In genomic region chr12:6921996-6922935, GRCh38 we compare ENCODE assay signal across 13 cellular contexts. TPM values are rescaled to one million over a fixed set of nuclear protein-coding genes. Genes with fewer than 3 reads are reported as not detected.
DNase-seq lines count a peak whose midpoint lies in the region; ATAC-seq, FAIRE-seq and TF ChIP-seq lines count a peak whose summit lies in the region.
"Had no signal": no experiment of that assay in that cellular context is flagged by ENCODE, and none has a peak within 500 bp of the region (broad histone marks: within the 10 kb centered on the region; RNA-seq: fewer than 3 reads in every experiment).

No MANE protein-coding gene starts in this region.

- peaks cover 13 to 33% (median 20%) of the 10 kb centered on the region in 4 donors for H3K4me1 Mint-ChIP-seq in CD4-positive, alpha-beta memory T cell
- peaks cover 50% of the 10 kb centered on the region for H3K4me1 Mint-ChIP-seq in neural crest cell
- peaks cover 15 to 26% (median 20%) of the 10 kb centered on the region in 3 donors for H3K4me1 Mint-ChIP-seq in CD8-positive, alpha-beta memory T cell

- POLR2A ChIA-PET in CD4-positive, alpha-beta memory T cell (lab: Charles Lee; ENCODE audit: partially characterized antibody) = interaction anchor here (0.7 to 8.2 kb wide), 4 partner anchors 8 to 49 kb away, joined by 3 to 154 read pairs (median 4); partner anchors contain the start of gene SPSB2
- POLR2A ChIA-PET in CD8-positive, alpha-beta memory T cell (lab: Charles Lee) = no interaction called here

- H3K9me3 Mint-ChIP-seq in CD4-positive, alpha-beta memory T cell = peaks cover 0 to 2% (median 0%) of the 10 kb centered on the region in 8 donors
- H3K9me3 Mint-ChIP-seq in neural crest cell = no peaks in the 10 kb centered on the region
- H3K9me3 Mint-ChIP-seq in CD8-positive, alpha-beta memory T cell = no peaks in the 10 kb centered on the region
- H3K9me3 Mint-ChIP-seq: activated CD4-positive, alpha-beta T cell treated with anti-CD3 and anti-CD28 coated beads, Interleukin-2, amount 10 ng/mL, durations not matched to agents 24 days and 14 days; activated naive CD4-positive, alpha-beta T cell treated with anti-CD3 and anti-CD28 coated beads, Interleukin-2, amount 50 U/mL, for 72 hours; natural killer cell had no signal

- 85% methylated on average over 9 of the region's 9 CpGs for WGBS in esophagus muscularis mucosa

- H3K4me3 Mint-ChIP-seq in CD4-positive, alpha-beta memory T cell = no peak overlapping the region
- H3K4me3 Mint-ChIP-seq in neural crest cell = peak overlapping the region; percentile 34
- peak overlapping the region in 2 of 7 donors; percentile 20 to 53 for H3K4me3 Mint-ChIP-seq in CD8-positive, alpha-beta memory T cell
- H3K4me3 Mint-ChIP-seq: activated CD4-positive, alpha-beta T cell treated with anti-CD3 and anti-CD28 coated beads, Interleukin-2, amount 10 ng/mL, durations not matched to agents 24 days and 14 days; natural killer cell had no signal

- H3K27ac ChIP-seq in CD4-positive, alpha-beta memory T cell (ENCODE audit: low read depth, low read length) = no peak overlapping the region
- H3K27ac ChIP-seq in SK-N-MC (0 out of 2 replicates have a peak overlapping the region, but pooled peaks have one; percentile 19), esophagus muscularis mucosa (replicated peaks in 1 of 4) (peak overlapping the region in 1 of 4 donors; percentile 4)
- H3K27ac ChIP-seq in CD8-positive, alpha-beta memory T cell (ENCODE audit: low read depth, low read length) = no peak overlapping the region
- H3K27ac ChIP-seq: SJCRH30 had no signal

- no peak for ATAC-seq in GM18873 (IDR thresholded peaks at IDR 0.05; ENCODE audit: low FRiP score, unreplicated experiment)
- ATAC-seq: activated naive CD4-positive, alpha-beta T cell treated with anti-CD3 and anti-CD28 coated beads, Interleukin-2, amount 50 U/mL, for 72 hours; natural killer cell had no signal

- peaks cover 9% of the 10 kb centered on the region for H3K36me3 ChIP-seq in CD4-positive, alpha-beta memory T cell (ENCODE audit: insufficient read depth, low read length)
- H3K36me3 ChIP-seq in SK-N-MC (ENCODE audit: insufficient read depth, low read length) (peaks cover 2% of the 10 kb centered on the region; the same call in 1 of the 2 replicates), esophagus muscularis mucosa (peaks cover 0 to 57% (median 20%) of the 10 kb centered on the region in 4 donors)
- peaks cover 6% of the 10 kb centered on the region for H3K36me3 ChIP-seq in CD8-positive, alpha-beta memory T cell (ENCODE audit: insufficient read depth, low read length)
- H3K36me3 ChIP-seq: SJCRH30 had no signal

- no peak for TF ChIP-seq EP300 in esophagus muscularis mucosa (IDR thresholded peaks at IDR 0.05)

- peaks cover 18% of the 10 kb centered on the region for H3K4me1 ChIP-seq in CD4-positive, alpha-beta memory T cell (ENCODE audit: insufficient read depth, low read length)
- H3K4me1 ChIP-seq in esophagus muscularis mucosa = peaks cover 34 to 38% (median 37%) of the 10 kb centered on the region in 4 donors
- peaks cover 19% of the 10 kb centered on the region for H3K4me1 ChIP-seq in CD8-positive, alpha-beta memory T cell (ENCODE audit: insufficient read depth, low read length)

- TF ChIP-seq CTCF in neural crest cell (conservative IDR thresholded peaks at IDR 0.05) (no peak), esophagus muscularis mucosa (IDR thresholded peaks at IDR 0.05) (no peak)

- intact Hi-C loops in CD4-positive, alpha-beta memory T cell (cut with micrococcal nuclease) = loop anchor here (5.0 kb wide), 1 partner anchor 265 kb away; the partner anchor contains the start of gene PEX5
- intact Hi-C loops in esophagus muscularis mucosa (cut with DNase I) = no loop called here

- H3K27ac Mint-ChIP-seq in CD4-positive, alpha-beta memory T cell = peak overlapping the region in 4 of 7 donors; percentile 30 to 95 (median 49)
- no peak overlapping the region for H3K27ac Mint-ChIP-seq in neural crest cell (ENCODE audit: unreplicated experiment)
- H3K27ac Mint-ChIP-seq in CD8-positive, alpha-beta memory T cell = peak overlapping the region in 4 of 8 donors; percentile 8 to 52 (median 50)
- H3K27ac Mint-ChIP-seq: activated CD4-positive, alpha-beta T cell treated with anti-CD3 and anti-CD28 coated beads, Interleukin-2, amount 10 ng/mL, durations not matched to agents 24 days and 14 days; natural killer cell had no signal

- no peaks in the 10 kb centered on the region for H3K27me3 ChIP-seq in CD4-positive, alpha-beta memory T cell (ENCODE audit: insufficient read depth, low read length)
- no peaks in the 10 kb centered on the region for H3K27me3 ChIP-seq in esophagus muscularis mucosa
- no peaks in the 10 kb centered on the region for H3K27me3 ChIP-seq in CD8-positive, alpha-beta memory T cell (ENCODE audit: insufficient read depth, low read length, poor library complexity, severe bottlenecking)
- H3K27me3 ChIP-seq: SJCRH30 had no signal

- H3K36me3 Mint-ChIP-seq in CD4-positive, alpha-beta memory T cell = peaks cover 18 to 47% of the 10 kb centered on the region in 2 donors
- peaks cover 3% of the 10 kb centered on the region for H3K36me3 Mint-ChIP-seq in neural crest cell (ENCODE audit: low read depth)
- peaks cover 3 to 46% (median 4%) of the 10 kb centered on the region in 3 donors for H3K36me3 Mint-ChIP-seq in CD8-positive, alpha-beta memory T cell
- H3K36me3 Mint-ChIP-seq: natural killer cell had no signal

- CTCF ChIA-PET in CD4-positive, alpha-beta memory T cell (lab: Charles Lee; ENCODE audit: partially characterized antibody) = interaction anchor here (0.9 to 6.4 kb wide), 10 partner anchors 8 to 190 kb away, joined by 3 to 77 read pairs (median 4); partner anchors contain the start of genes C1RL, ENO2 and LPCAT3
- CTCF ChIA-PET in CD8-positive, alpha-beta memory T cell (lab: Charles Lee) = interaction anchor here (0.9 to 1.4 kb wide), 7 partner anchors 12 to 191 kb away, joined by 3 to 4 read pairs (median 3); no protein-coding TSS in a partner anchor

- no peaks in the 10 kb centered on the region for H3K9me3 ChIP-seq in CD4-positive, alpha-beta memory T cell (ENCODE audit: control insufficient read depth in 1 of 2, low read length in 2 of 2)
- H3K9me3 ChIP-seq in SK-N-MC (ENCODE audit: low read depth, low read length) = no peaks in the 10 kb centered on the region
- no peaks in the 10 kb centered on the region for H3K9me3 ChIP-seq in esophagus muscularis mucosa
- H3K9me3 ChIP-seq in CD8-positive, alpha-beta memory T cell (ENCODE audit: low read length) = no peaks in the 10 kb centered on the region
- H3K9me3 ChIP-seq: SJCRH30 had no signal

- no peaks in the 10 kb centered on the region for H3K27me3 Mint-ChIP-seq in CD4-positive, alpha-beta memory T cell
- no peaks in the 10 kb centered on the region for H3K27me3 Mint-ChIP-seq in neural crest cell (ENCODE audit: low read depth)
- no peaks in the 10 kb centered on the region for H3K27me3 Mint-ChIP-seq in CD8-positive, alpha-beta memory T cell
- H3K27me3 Mint-ChIP-seq: activated CD4-positive, alpha-beta T cell treated with anti-CD3 and anti-CD28 coated beads, Interleukin-2, amount 10 ng/mL, durations not matched to agents 24 days and 14 days had no signal

- FAIRE-seq in GM19239 (lab: Jason Lieb, UNC) = peak; percentile 80
- FAIRE-seq: islet of Langerhans had no signal

- DNase-seq in CD4-positive, alpha-beta memory T cell = no peak
- DNase-seq in GM19239 (ENCODE audit: insufficient read length, low spot score) = no peak
- no peak for DNase-seq in SK-N-MC (ENCODE audit: low read depth, low spot score)
- DNase-seq in neural crest cell (ENCODE audit: low read depth, low spot score) = no peak
- DNase-seq in NCI-H748 treated with DMSO at 0.1 percent for 48 hours (lab: John Stamatoyannopoulos, UW) = no peak
- DNase-seq in esophagus muscularis mucosa (ENCODE audit: extremely low spot score) = no peak
- no peak for DNase-seq in CD8-positive, alpha-beta memory T cell
- DNase-seq: activated CD4-positive, alpha-beta T cell treated with anti-CD3 and anti-CD28 coated beads, Interleukin-2, amount 10 ng/mL, durations not matched to agents 24 days and 14 days; natural killer cell; SJCRH30 had no signal

- TF ChIP-seq POLR2A in esophagus muscularis mucosa (IDR thresholded peaks at IDR 0.05; ENCODE audit: low read depth) = no peak

- no peak overlapping the region for H3K4me3 ChIP-seq in CD4-positive, alpha-beta memory T cell (ENCODE audit: low read length in 2 of 2)
- H3K4me3 ChIP-seq in SK-N-MC = no peak overlapping the region
- no peak overlapping the region for H3K4me3 ChIP-seq in esophagus muscularis mucosa
- no peak overlapping the region for H3K4me3 ChIP-seq in CD8-positive, alpha-beta memory T cell (ENCODE audit: low read length)
- H3K4me3 ChIP-seq: SJCRH30 had no signal

- H3K9ac ChIP-seq in SK-N-MC (ENCODE audit: insufficient read length) = no peak overlapping the region

RNA-seq across cellular contexts. Expression of gene ATN1, which starts 5.5 kb away (rescaled TPM):
- 10 to 100 TPM; 32.2 to 33.0 TPM for total RNA-seq in CD4-positive, alpha-beta memory T cell
- polyA plus RNA-seq in CD4-positive, alpha-beta memory T cell = 1 to 10 TPM in 1 of 2 donors, under 1 TPM in 1; 0.16 to 1.1 TPM
- total RNA-seq in neural crest cell = 118 and 122 TPM in 2 replicates
- total RNA-seq in esophagus muscularis mucosa = 100 to 1,000 TPM in 2 of 4 donors, 10 to 100 TPM in 2; 72.2 to 163 (median 92.4) TPM
- total RNA-seq in CD8-positive, alpha-beta memory T cell = 10 to 100 TPM; 54.8 to 60.4 TPM
- 0.62 TPM for polyA plus RNA-seq in CD8-positive, alpha-beta memory T cell

RNA-seq across cellular contexts. Expression of gene ENO2, which starts 7.9 kb away (rescaled TPM):
- 100 to 1,000 TPM; 187 to 190 TPM for total RNA-seq in CD4-positive, alpha-beta memory T cell
- polyA plus RNA-seq in CD4-positive, alpha-beta memory T cell = 10 to 100 TPM; 28.4 to 35.8 TPM
- total RNA-seq in neural crest cell = 67.5 and 68.4 TPM in 2 replicates
- 10 to 100 TPM; 28.7 to 49.7 (median 40.0) TPM for total RNA-seq in esophagus muscularis mucosa
- total RNA-seq in CD8-positive, alpha-beta memory T cell = 100 to 1,000 TPM; 125 to 131 TPM
- 36.4 TPM for polyA plus RNA-seq in CD8-positive, alpha-beta memory T cell

RNA-seq across cellular contexts. Expression of gene LRRC23, which starts 17.6 kb away (rescaled TPM):
- 1 to 10 TPM; 8.3 to 9.1 TPM for total RNA-seq in CD4-positive, alpha-beta memory T cell
- polyA plus RNA-seq in CD4-positive, alpha-beta memory T cell = 1 to 10 TPM; 4.1 to 4.2 TPM
- total RNA-seq in neural crest cell (4.8 and 5.2 TPM in 2 replicates), esophagus muscularis mucosa (10 to 100 TPM in 2 of 4 donors, 1 to 10 TPM in 2; 8.3 to 12.9 (median 11.0) TPM)
- total RNA-seq in CD8-positive, alpha-beta memory T cell = 1 to 10 TPM; 4.9 to 5.0 TPM
- polyA plus RNA-seq in CD8-positive, alpha-beta memory T cell = 5.0 TPM

RNA-seq across cellular contexts. Expression of gene RNU7-1, which starts 21.4 kb away (rescaled TPM):
- total RNA-seq in CD4-positive, alpha-beta memory T cell = not detected
- polyA plus RNA-seq in CD4-positive, alpha-beta memory T cell = not detected
- total RNA-seq in neural crest cell (not detected in 2 replicates), esophagus muscularis mucosa (not detected)
- total RNA-seq in CD8-positive, alpha-beta memory T cell = not detected
- polyA plus RNA-seq in CD8-positive, alpha-beta memory T cell = not detected
- total RNA-seq: activated CD4-positive, alpha-beta T cell treated with anti-CD3 and anti-CD28 coated beads, Interleukin-2, amount 10 ng/mL, durations not matched to agents 24 days and 14 days; activated naive CD4-positive, alpha-beta T cell treated with anti-CD3 and anti-CD28 coated beads, Interleukin-2, amount 50 U/mL, for 72 hours; natural killer cell; SJCRH30 had no signal

RNA-seq across cellular contexts. Expression of gene C12orf57, which starts 21.6 kb away (rescaled TPM):
- total RNA-seq in CD4-positive, alpha-beta memory T cell = 100 to 1,000 TPM; 423 to 425 TPM
- polyA plus RNA-seq in CD4-positive, alpha-beta memory T cell = 100 to 1,000 TPM; 155 to 244 TPM
- total RNA-seq in neural crest cell (293 and 298 TPM in 2 replicates), esophagus muscularis mucosa (100 to 1,000 TPM; 307 to 437 (median 325) TPM)
- 100 to 1,000 TPM; 297 to 304 TPM for total RNA-seq in CD8-positive, alpha-beta memory T cell
- 259 TPM for polyA plus RNA-seq in CD8-positive, alpha-beta memory T cell
